ENCODE assay signal across 9 cellular contexts in genomic region chr1:209490013-209490412, GRCh38.
DNase-seq lines count a peak whose midpoint lies in the region; ATAC-seq, FAIRE-seq and TF ChIP-seq lines count a peak whose summit lies in the region.
"Had no signal": no experiment of that assay in that cellular context is flagged by ENCODE, and none has a peak within 500 bp of the region (broad histone marks: within the 10 kb centered on the region; RNA-seq: fewer than 3 reads in every experiment).

No MANE protein-coding gene starts in this region.

- H3K36me3 Mint-ChIP-seq in glutamatergic neuron (ENCODE audit: unreplicated experiment): peaks cover 8% of the 10 kb centered on the region
- no peaks in the 10 kb centered on the region for H3K36me3 Mint-ChIP-seq in activated CD4-positive, alpha-beta memory T cell treated with anti-CD3 and anti-CD28 coated beads, Interleukin-2, amount 10 ng/mL, durations not matched to agents 7 days and 5 days (ENCODE audit: low read depth)
- H3K36me3 Mint-ChIP-seq: activated CD8-positive, alpha-beta memory T cell treated with anti-CD3 and anti-CD28 coated beads, Interleukin-2, amount 10 ng/mL, durations not matched to agents 7 days and 5 days had no signal

- no peak overlapping the region for H3K4me2 ChIP-seq in A549

- H3K27ac Mint-ChIP-seq in glutamatergic neuron (ENCODE audit: unreplicated experiment): no peak overlapping the region
- no peak overlapping the region for H3K27ac Mint-ChIP-seq in activated CD4-positive, alpha-beta memory T cell treated with anti-CD3 and anti-CD28 coated beads, Interleukin-2, amount 10 ng/mL, durations not matched to agents 7 days and 5 days
- H3K27ac Mint-ChIP-seq: activated CD8-positive, alpha-beta memory T cell treated with anti-CD3 and anti-CD28 coated beads, Interleukin-2, amount 10 ng/mL, durations not matched to agents 7 days and 5 days had no signal

- TF ChIP-seq RAD21 in A549 (conservative IDR thresholded peaks at IDR 0.05 in 1 of 2, IDR thresholded peaks at IDR 0.05 in 1 of 2): peak; percentile 53 to 62; a peak in 4 of 5 replicates

- H3K9me3 ChIP-seq in A549: no peaks in the 10 kb centered on the region; the same call in 2 of the 3 replicates

- H3K4me1 ChIP-seq in A549: no peaks in the 10 kb centered on the region

- FAIRE-seq in A549 (lab: Jason Lieb, UNC) (no peak), H54 (lab: Jason Lieb, UNC) (no peak)

- no peak overlapping the region for H3K4me3 Mint-ChIP-seq in glutamatergic neuron (ENCODE audit: unreplicated experiment)
- H3K4me3 Mint-ChIP-seq in activated CD4-positive, alpha-beta memory T cell treated with anti-CD3 and anti-CD28 coated beads, Interleukin-2, amount 10 ng/mL, durations not matched to agents 7 days and 5 days: no peak overlapping the region
- H3K4me3 Mint-ChIP-seq: activated CD8-positive, alpha-beta memory T cell treated with anti-CD3 and anti-CD28 coated beads, Interleukin-2, amount 10 ng/mL, durations not matched to agents 7 days and 5 days had no signal

- 32% methylated on average over 3 of the region's 3 CpGs for WGBS in A549 (ENCODE audit: missing lambda C conversion rate)
- WGBS in lower leg skin, 2 donors: 47 to 52% methylated on average over 3 of the region's 3 CpGs

- peaks cover 2% of the 10 kb centered on the region for H3K4me1 Mint-ChIP-seq in glutamatergic neuron (ENCODE audit: low read depth, unreplicated experiment)
- no peaks in the 10 kb centered on the region for H3K4me1 Mint-ChIP-seq in activated CD4-positive, alpha-beta memory T cell treated with anti-CD3 and anti-CD28 coated beads, Interleukin-2, amount 10 ng/mL, durations not matched to agents 7 days and 5 days
- H3K4me1 Mint-ChIP-seq: activated CD8-positive, alpha-beta memory T cell treated with anti-CD3 and anti-CD28 coated beads, Interleukin-2, amount 10 ng/mL, durations not matched to agents 7 days and 5 days had no signal

- TF ChIP-seq POLR2A in A549 (IDR thresholded peaks at IDR 0.05; ENCODE audit: low read length) (no peak), lower leg skin (IDR thresholded peaks at IDR 0.05) (no peak), H54 (IDR thresholded peaks at IDR 0.05; ENCODE audit: low read depth, low read length) (no peak)

- no peaks in the 10 kb centered on the region for H3K27me3 Mint-ChIP-seq in glutamatergic neuron (ENCODE audit: unreplicated experiment)
- peaks cover 16% of the 10 kb centered on the region for H3K27me3 Mint-ChIP-seq in activated CD4-positive, alpha-beta memory T cell treated with anti-CD3 and anti-CD28 coated beads, Interleukin-2, amount 10 ng/mL, durations not matched to agents 7 days and 5 days

- peak; percentile 72 to 74; a peak in 5 of 6 replicates for ATAC-seq in A549
- peak; percentile 78 for ATAC-seq in SK-N-SH treated with all-trans-retinoic acid at 6 μM for 48 hours
- ATAC-seq in HG03442 (IDR thresholded peaks at IDR 0.05; ENCODE audit: unreplicated experiment): no peak
- ATAC-seq: activated CD8-positive, alpha-beta memory T cell treated with anti-CD3 and anti-CD28 coated beads, Interleukin-2, amount 10 ng/mL, durations not matched to agents 7 days and 5 days had no signal

- TF ChIP-seq CTCF in A549 (IDR thresholded peaks at IDR 0.05) (peak; percentile 38; the same call in 2 of the 3 replicates), glutamatergic neuron (IDR thresholded peaks at IDR 0.05; ENCODE audit: partially characterized antibody, unreplicated experiment) (peak; percentile 49), lower leg skin (IDR thresholded peaks at IDR 0.05) (no peak)

- H3K9me3 Mint-ChIP-seq in glutamatergic neuron (ENCODE audit: unreplicated experiment): no peaks in the 10 kb centered on the region
- no peaks in the 10 kb centered on the region for H3K9me3 Mint-ChIP-seq in activated CD4-positive, alpha-beta memory T cell treated with anti-CD3 and anti-CD28 coated beads, Interleukin-2, amount 10 ng/mL, durations not matched to agents 7 days and 5 days

- intact Hi-C loops in lower leg skin (cut with DNase I; ENCODE audit: low total_unique reads): no loop called here

- H3K4me3 ChIP-seq in A549 (no peak overlapping the region), lower leg skin (ENCODE audit: low read depth, poor library complexity, severe bottlenecking) (no peak overlapping the region)

- H3K27ac ChIP-seq in A549: no peak overlapping the region

- TF ChIP-seq EP300 in A549 (IDR thresholded peaks at IDR 0.05): no peak

- CTCF ChIA-PET in A549 (lab: Yijun Ruan, JAX): interaction anchor here (0.8 to 2.5 kb wide), 8 partner anchors 11 to 840 kb away, joined by 3 to 9 read pairs (median 4); no protein-coding TSS in a partner anchor
- CTCF ChIA-PET in activated CD4-positive, alpha-beta memory T cell treated with anti-CD3 and anti-CD28 coated beads, Interleukin-2, amount 10 ng/mL, durations not matched to agents 7 days and 5 days (lab: Charles Lee): interaction anchor here (0.6 kb wide), 1 partner anchor 21 kb away, joined by 3 read pairs; no protein-coding TSS in a partner anchor

- DNase-seq in A549 (ENCODE audit: low read depth in 1 of 2, low spot score in 1 of 2) (peak; percentile 11 to 29), HCEC 1CT (peak; percentile 57), glutamatergic neuron (no peak), lower leg skin (ENCODE audit: low spot score in 2 of 2) (no peak), H54 (ENCODE audit: insufficient read length, low spot score) (no peak)
- DNase-seq in activated CD4-positive, alpha-beta memory T cell treated with anti-CD3 and anti-CD28 coated beads, Interleukin-2, amount 10 ng/mL, durations not matched to agents 7 days and 5 days: no peak
- DNase-seq: activated CD8-positive, alpha-beta memory T cell treated with anti-CD3 and anti-CD28 coated beads, Interleukin-2, amount 10 ng/mL, durations not matched to agents 7 days and 5 days had no signal

- POLR2A ChIA-PET in A549 (lab: Yijun Ruan, JAX): no interaction called here
- POLR2A ChIA-PET in activated CD4-positive, alpha-beta memory T cell treated with anti-CD3 and anti-CD28 coated beads, Interleukin-2, amount 10 ng/mL, durations not matched to agents 7 days and 5 days (lab: Charles Lee): no interaction called here

TF ChIP-seq in A549, 52 proteins besides CTCF, POLR2A, EP300 and RAD21:
- no peak for TF ChIP-seq CBX2 (IDR thresholded peaks at IDR 0.05; ENCODE audit: borderline replicate concordance, low read depth)
- TF ChIP-seq, protein P1, sequence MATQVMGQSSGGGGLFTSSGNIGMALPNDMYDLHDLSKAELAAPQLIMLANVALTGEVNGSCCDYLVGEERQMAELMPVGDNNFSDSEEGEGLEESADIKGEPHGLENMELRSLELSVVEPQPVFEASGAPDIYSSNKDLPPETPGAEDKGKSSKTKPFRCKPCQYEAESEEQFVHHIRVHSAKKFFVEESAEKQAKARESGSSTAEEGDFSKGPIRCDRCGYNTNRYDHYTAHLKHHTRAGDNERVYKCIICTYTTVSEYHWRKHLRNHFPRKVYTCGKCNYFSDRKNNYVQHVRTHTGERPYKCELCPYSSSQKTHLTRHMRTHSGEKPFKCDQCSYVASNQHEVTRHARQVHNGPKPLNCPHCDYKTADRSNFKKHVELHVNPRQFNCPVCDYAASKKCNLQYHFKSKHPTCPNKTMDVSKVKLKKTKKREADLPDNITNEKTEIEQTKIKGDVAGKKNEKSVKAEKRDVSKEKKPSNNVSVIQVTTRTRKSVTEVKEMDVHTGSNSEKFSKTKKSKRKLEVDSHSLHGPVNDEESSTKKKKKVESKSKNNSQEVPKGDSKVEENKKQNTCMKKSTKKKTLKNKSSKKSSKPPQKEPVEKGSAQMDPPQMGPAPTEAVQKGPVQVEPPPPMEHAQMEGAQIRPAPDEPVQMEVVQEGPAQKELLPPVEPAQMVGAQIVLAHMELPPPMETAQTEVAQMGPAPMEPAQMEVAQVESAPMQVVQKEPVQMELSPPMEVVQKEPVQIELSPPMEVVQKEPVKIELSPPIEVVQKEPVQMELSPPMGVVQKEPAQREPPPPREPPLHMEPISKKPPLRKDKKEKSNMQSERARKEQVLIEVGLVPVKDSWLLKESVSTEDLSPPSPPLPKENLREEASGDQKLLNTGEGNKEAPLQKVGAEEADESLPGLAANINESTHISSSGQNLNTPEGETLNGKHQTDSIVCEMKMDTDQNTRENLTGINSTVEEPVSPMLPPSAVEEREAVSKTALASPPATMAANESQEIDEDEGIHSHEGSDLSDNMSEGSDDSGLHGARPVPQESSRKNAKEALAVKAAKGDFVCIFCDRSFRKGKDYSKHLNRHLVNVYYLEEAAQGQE (IDR thresholded peaks at IDR 0.05): no peak
- TF ChIP-seq SMC3 (IDR thresholded peaks at IDR 0.05): peak; percentile 24; the same call in 1 of the 3 replicates

TF ChIP-seq in SK-N-SH treated with all-trans-retinoic acid at 6 μM for 48 hours, 23 proteins besides CTCF, POLR2A, EP300 and RAD21 (continues in another document):
- TF ChIP-seq CSDC2 (CRISPR knock-in tag; IDR thresholded peaks at IDR 0.05) (no peak), ZC3H10 (CRISPR knock-in tag; IDR thresholded peaks at IDR 0.05) (no peak), ZFP30 (CRISPR knock-in tag; IDR thresholded peaks at IDR 0.05) (no peak), GLIS3 (CRISPR knock-in tag; IDR thresholded peaks at IDR 0.05) (no peak), ISL1 (CRISPR knock-in tag; IDR thresholded peaks at IDR 0.05) (no peak), PPARA (CRISPR knock-in tag; IDR thresholded peaks at IDR 0.05; ENCODE audit: borderline replicate concordance) (no peak)
- TF ChIP-seq, protein P2, sequence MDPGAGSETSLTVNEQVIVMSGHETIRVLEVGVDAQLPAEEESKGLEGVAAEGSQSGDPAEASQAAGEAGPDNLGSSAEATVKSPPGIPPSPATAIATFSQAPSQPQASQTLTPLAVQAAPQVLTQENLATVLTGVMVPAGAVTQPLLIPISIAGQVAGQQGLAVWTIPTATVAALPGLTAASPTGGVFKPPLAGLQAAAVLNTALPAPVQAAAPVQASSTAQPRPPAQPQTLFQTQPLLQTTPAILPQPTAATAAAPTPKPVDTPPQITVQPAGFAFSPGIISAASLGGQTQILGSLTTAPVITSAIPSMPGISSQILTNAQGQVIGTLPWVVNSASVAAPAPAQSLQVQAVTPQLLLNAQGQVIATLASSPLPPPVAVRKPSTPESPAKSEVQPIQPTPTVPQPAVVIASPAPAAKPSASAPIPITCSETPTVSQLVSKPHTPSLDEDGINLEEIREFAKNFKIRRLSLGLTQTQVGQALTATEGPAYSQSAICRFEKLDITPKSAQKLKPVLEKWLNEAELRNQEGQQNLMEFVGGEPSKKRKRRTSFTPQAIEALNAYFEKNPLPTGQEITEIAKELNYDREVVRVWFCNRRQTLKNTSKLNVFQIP (CRISPR knock-in tag; IDR thresholded peaks at IDR 0.05; ENCODE audit: borderline replicate concordance, low read depth): no peak

Comparison
In these comparisons a context has a peak if more than half of its experiments do, and no peak if none do; other contexts are left out.
1. DNase-seq: peak in A549 (2 of 2) and HCEC 1CT (single experiment); none in glutamatergic neuron (single experiment), lower leg skin (0 of 2), H54 (single experiment) and activated CD4-positive, alpha-beta memory T cell treated with anti-CD3 and anti-CD28 coated beads, Interleukin-2, amount 10 ng/mL, durations not matched to agents 7 days and 5 days (single experiment).
2. CTCF ChIP-seq: peak in A549 (single experiment) and glutamatergic neuron (single experiment); none in lower leg skin (0 of 3).